8 cellular contexts compared by ENCODE assay signal in the genomic region with DNA sequence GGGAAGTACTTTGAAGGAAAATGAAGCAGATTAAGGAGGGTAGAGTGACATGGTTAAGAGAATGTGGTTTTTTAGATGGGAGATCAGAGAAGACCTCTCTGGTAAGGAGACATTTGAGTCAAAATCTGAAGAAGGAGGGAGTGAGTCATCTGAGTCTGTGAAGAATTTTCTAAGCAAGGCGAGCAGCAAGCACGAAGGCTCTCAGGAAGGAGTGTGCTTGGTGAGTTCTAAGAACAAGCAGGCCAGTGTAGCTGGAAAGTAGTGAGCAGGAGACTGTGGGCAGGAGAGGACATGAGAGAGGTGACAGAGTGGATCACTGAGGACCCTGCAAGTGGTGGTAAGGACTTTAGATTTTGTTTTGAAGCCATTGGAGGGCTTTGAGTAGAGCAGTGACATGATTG.
DNase-seq lines count a peak whose midpoint lies in the region; ATAC-seq lines count a peak whose summit lies in the region.

No MANE protein-coding gene starts in this region.

- H3K4me3 Mint-ChIP-seq in activated naive CD8-positive, alpha-beta T cell treated with anti-CD3 and anti-CD28 coated beads, Interleukin-2, amount 10 ng/mL, durations not matched to agents 7 days and 5 days, result peak overlapping the region; percentile 88

- peak; percentile 49 for DNase-seq in activated naive CD8-positive, alpha-beta T cell treated with anti-CD3 and anti-CD28 coated beads, Interleukin-2, amount 10 ng/mL, durations not matched to agents 7 days and 5 days
- DNase-seq in stimulated activated CD4-positive, alpha-beta T cell treated with anti-CD3 and anti-CD28 coated beads, Interleukin-4, amount 100 ng/mL, for 24 hours, result peak; percentile 59
- DNase-seq in posterior vena cava (ENCODE audit: low spot score) (no peak), DMS53 (lab: John Stamatoyannopoulos, UW) (no peak), iPS-NIHi11 (ENCODE audit: low spot score) (no peak)

- ATAC-seq in GM18858 (IDR thresholded peaks at IDR 0.05; ENCODE audit: unreplicated experiment) (peak; percentile 77), HG03460 (IDR thresholded peaks at IDR 0.05; ENCODE audit: unreplicated experiment) (peak; percentile 51), GM19324 (IDR thresholded peaks at IDR 0.05; ENCODE audit: low FRiP score, unreplicated experiment) (no peak)
- peak; percentile 93 for ATAC-seq in activated naive CD8-positive, alpha-beta T cell treated with anti-CD3 and anti-CD28 coated beads, Interleukin-2, amount 10 ng/mL, durations not matched to agents 7 days and 5 days (ENCODE audit: low read depth)

- peak overlapping the region; percentile 90 for H3K27ac Mint-ChIP-seq in activated naive CD8-positive, alpha-beta T cell treated with anti-CD3 and anti-CD28 coated beads, Interleukin-2, amount 10 ng/mL, durations not matched to agents 7 days and 5 days

- intact Hi-C loops in posterior vena cava (cut with DNase I), result no loop called here

- H3K4me1 Mint-ChIP-seq in activated naive CD8-positive, alpha-beta T cell treated with anti-CD3 and anti-CD28 coated beads, Interleukin-2, amount 10 ng/mL, durations not matched to agents 7 days and 5 days, result peaks cover 59% of the 10 kb centered on the region

- no peaks in the 10 kb centered on the region for H3K9me3 Mint-ChIP-seq in activated naive CD8-positive, alpha-beta T cell treated with anti-CD3 and anti-CD28 coated beads, Interleukin-2, amount 10 ng/mL, durations not matched to agents 7 days and 5 days

- no peaks in the 10 kb centered on the region for H3K27me3 Mint-ChIP-seq in activated naive CD8-positive, alpha-beta T cell treated with anti-CD3 and anti-CD28 coated beads, Interleukin-2, amount 10 ng/mL, durations not matched to agents 7 days and 5 days

- POLR2A ChIA-PET in activated naive CD8-positive, alpha-beta T cell treated with anti-CD3 and anti-CD28 coated beads, Interleukin-2, amount 10 ng/mL, durations not matched to agents 7 days and 5 days (lab: Charles Lee), result interaction anchor here (1.0 to 3.9 kb wide), 9 partner anchors 12 to 949 kb away, joined by 3 to 37 read pairs (median 4); no protein-coding TSS in a partner anchor

- H3K36me3 Mint-ChIP-seq in activated naive CD8-positive, alpha-beta T cell treated with anti-CD3 and anti-CD28 coated beads, Interleukin-2, amount 10 ng/mL, durations not matched to agents 7 days and 5 days, result peaks cover 17% of the 10 kb centered on the region

Comparison
In these comparisons a context has a peak if more than half of its experiments do, and no peak if none do; other contexts are left out.
1. DNase-seq: peak in activated naive CD8-positive, alpha-beta T cell treated with anti-CD3 and anti-CD28 coated beads, Interleukin-2, amount 10 ng/mL, durations not matched to agents 7 days and 5 days (single experiment) and stimulated activated CD4-positive, alpha-beta T cell treated with anti-CD3 and anti-CD28 coated beads, Interleukin-4, amount 100 ng/mL, for 24 hours (single experiment); none in posterior vena cava (single experiment), DMS53 (single experiment) and iPS-NIHi11 (single experiment).